In genomic region chr2:197813093-197813787, GRCh38 we compare ENCODE assay signal across 9 cellular contexts. TPM values are rescaled to one million over a fixed set of nuclear protein-coding genes. Genes with fewer than 3 reads are reported as not detected.
A peak's percentile ranks its signal among the peaks of the same experiment; 100 is the strongest.
DNase-seq lines count a peak whose midpoint lies in the region; ATAC-seq and TF ChIP-seq lines count a peak whose summit lies in the region.
"Had no signal": no experiment of that assay in that cellular context is flagged by ENCODE, and none has a peak within 500 bp of the region (broad histone marks: within the 10 kb centered on the region; RNA-seq: fewer than 3 reads in every experiment).

No MANE protein-coding gene starts in this region.

- no peak overlapping the region for H3K4me3 Mint-ChIP-seq in activated CD4-positive, alpha-beta T cell treated with anti-CD3 and anti-CD28 coated beads, Interleukin-2, amount 10 ng/mL, durations not matched to agents 24 days and 14 days

- no peaks in the 10 kb centered on the region for H3K4me1 ChIP-seq in DOHH2 (ENCODE audit: control insufficient read depth, low read length)
- no peaks in the 10 kb centered on the region for H3K4me1 ChIP-seq in HCT116 (ENCODE audit: control insufficient read depth in 1 of 2, insufficient read depth in 2 of 2, low read length in 2 of 2)
- H3K4me1 ChIP-seq in thyroid gland = no peaks in the 10 kb centered on the region
- H3K4me1 ChIP-seq: SJCRH30 had no signal

- no peaks in the 10 kb centered on the region for H3K36me3 Mint-ChIP-seq in activated CD4-positive, alpha-beta T cell treated with anti-CD3 and anti-CD28 coated beads, Interleukin-2, amount 10 ng/mL, durations not matched to agents 24 days and 14 days (ENCODE audit: low read depth)

- H3K9me3 ChIP-seq in DOHH2 (ENCODE audit: control insufficient read depth, insufficient read depth, low read length) (no peaks in the 10 kb centered on the region), HCT116 (ENCODE audit: control insufficient read depth in 1 of 2, insufficient read depth in 1 of 2, low read depth in 1 of 2, low read length in 2 of 2) (no peaks in the 10 kb centered on the region), thyroid gland (no peaks in the 10 kb centered on the region)
- H3K9me3 ChIP-seq: SJCRH30 had no signal

- TF ChIP-seq RAD21 in HCT116 (IDR thresholded peaks at IDR 0.05; ENCODE audit: low read depth) = peak; percentile 35; the same call in 1 of the 2 replicates

- H3K27ac ChIP-seq in DOHH2 (ENCODE audit: low read depth, low read length) = no peak overlapping the region
- no peak overlapping the region for H3K27ac ChIP-seq in HCT116 (ENCODE audit: low read depth, low read length)
- no peak overlapping the region for H3K27ac ChIP-seq in thyroid gland
- H3K27ac ChIP-seq: SJCRH30 had no signal

- peaks cover 3% of the 10 kb centered on the region for H3K27me3 Mint-ChIP-seq in activated CD4-positive, alpha-beta T cell treated with anti-CD3 and anti-CD28 coated beads, Interleukin-2, amount 10 ng/mL, durations not matched to agents 24 days and 14 days

- H3K27me3 ChIP-seq in DOHH2 (ENCODE audit: control insufficient read depth, low read length) = peaks cover 38% of the 10 kb centered on the region
- H3K27me3 ChIP-seq in HCT116 (ENCODE audit: insufficient read depth, low read length) = 0 out of 2 replicates have a peak, but pooled peaks cover 1% of the 10 kb centered on the region
- H3K27me3 ChIP-seq in thyroid gland = no peaks in the 10 kb centered on the region

- H3K9me2 ChIP-seq in DOHH2 (replicated peaks; ENCODE audit: control insufficient read depth, low read length) = no peaks in the 10 kb centered on the region; the same call in 1 of the 2 replicates
- no peaks in the 10 kb centered on the region for H3K9me2 ChIP-seq in HCT116 (ENCODE audit: insufficient read depth)

- H2AFZ ChIP-seq in HCT116 (ENCODE audit: low read depth, low read length, poor library complexity, severe bottlenecking) = peak overlapping the region; percentile 39

- H4K20me1 ChIP-seq in DOHH2 (ENCODE audit: control insufficient read depth, insufficient read depth, low read depth, low read length) = no peaks in the 10 kb centered on the region
- H4K20me1 ChIP-seq in HCT116 (ENCODE audit: insufficient read depth) = no peaks in the 10 kb centered on the region

- no TSS peak for BruUV-seq in HCT116 (replicated peaks; lab: Mats Ljungman, UMichigan)

- no peak overlapping the region for H3K4me3 ChIP-seq in DOHH2 (ENCODE audit: low read length)
- no peak overlapping the region for H3K4me3 ChIP-seq in HCT116 (replicated peaks in 1 of 2; ENCODE audit: low read depth in 1 of 2, low read length in 2 of 2)
- no peak overlapping the region for H3K4me3 ChIP-seq in thyroid gland (replicated peaks in 1 of 3)
- H3K4me3 ChIP-seq: SJCRH30 had no signal

- H3K79me2 ChIP-seq in DOHH2 (ENCODE audit: control insufficient read depth, low read length) (no peaks in the 10 kb centered on the region), HCT116 (ENCODE audit: insufficient read depth, low read length) (no peaks in the 10 kb centered on the region)

- no peaks in the 10 kb centered on the region for H3F3A ChIP-seq in DOHH2 (ENCODE audit: control insufficient read depth, insufficient read depth)

- TF ChIP-seq CTCF in DOHH2 (IDR thresholded peaks at IDR 0.05; ENCODE audit: low read depth, low read length, poor library complexity, severe bottlenecking) = peak; percentile 65
- peak; percentile 24 to 68 (median 60); a peak in 5 of 6 replicates for TF ChIP-seq CTCF in HCT116 (IDR thresholded peaks at IDR 0.05 in 2 of 3, conservative IDR thresholded peaks at IDR 0.05 in 1 of 3; ENCODE audit: borderline replicate concordance in 1 of 3, insufficient read depth in 1 of 3, low read depth in 2 of 3, low read length in 2 of 3)
- peak; percentile 22 to 63 (median 38) for TF ChIP-seq CTCF in thyroid gland (IDR thresholded peaks at IDR 0.05)

- 58 to 59% methylated on average over 3 of the region's 3 CpGs for WGBS in thyroid gland, 2 donors

- RAD21 ChIA-PET in HCT116 (lab: Charles Lee; ENCODE audit: low non-redundant PET in 1 of 2, low total read pairs in 2 of 2, uncharacterized antibody in 2 of 2, unreplicated experiment in 2 of 2) = no interaction called here

- CTCF ChIA-PET in HCT116 (lab: Charles Lee) = interaction anchor here (1.0 to 1.5 kb wide), 6 partner anchors 11 to 484 kb away, joined by 3 to 9 read pairs (median 3); no protein-coding TSS in a partner anchor

- no peak overlapping the region for H3K4me2 ChIP-seq in DOHH2 (ENCODE audit: low read length)
- H3K4me2 ChIP-seq in HCT116 (ENCODE audit: low read length) = no peak overlapping the region

- H3K36me3 ChIP-seq in DOHH2 (ENCODE audit: control insufficient read depth, low read length) (no peaks in the 10 kb centered on the region), HCT116 (ENCODE audit: control insufficient read depth in 1 of 2, insufficient read depth in 2 of 2, low read length in 2 of 2) (no peaks in the 10 kb centered on the region), thyroid gland (no peaks in the 10 kb centered on the region)
- H3K36me3 ChIP-seq: SJCRH30 had no signal

- no peak overlapping the region for H3K27ac Mint-ChIP-seq in activated CD4-positive, alpha-beta T cell treated with anti-CD3 and anti-CD28 coated beads, Interleukin-2, amount 10 ng/mL, durations not matched to agents 24 days and 14 days

- peak; percentile 85 for ATAC-seq in HCT116

- intact Hi-C loops in HCT116 (cut with micrococcal nuclease) = no loop called here
- intact Hi-C loops in thyroid gland (cut with DNase I) = no loop called here
- intact Hi-C loops in activated CD4-positive, alpha-beta T cell treated with anti-CD3 and anti-CD28 coated beads, Interleukin-2, amount 10 ng/mL, durations not matched to agents 24 days and 14 days (cut with micrococcal nuclease) = no loop called here

- peaks cover 12% of the 10 kb centered on the region for H3K4me1 Mint-ChIP-seq in activated CD4-positive, alpha-beta T cell treated with anti-CD3 and anti-CD28 coated beads, Interleukin-2, amount 10 ng/mL, durations not matched to agents 24 days and 14 days

- POLR2A ChIA-PET in HCT116 (lab: Charles Lee) = no interaction called here

- DNase-seq in HCT116 (ENCODE audit: low read depth, low spot score) (peak; percentile 12), RKO (ENCODE audit: low spot score) (peak; percentile 82), fibroblast of the conjunctiva (ENCODE audit: low read depth) (peak; percentile 20), thyroid gland (no peak), activated gamma-delta T cell treated with Interleukin-2 at 50 U/mL for 16 hours (no peak), NCI-H1930 (lab: John Stamatoyannopoulos, UW) (no peak)
- no peak for DNase-seq in activated CD4-positive, alpha-beta T cell treated with anti-CD3 and anti-CD28 coated beads, Interleukin-2, amount 10 ng/mL, durations not matched to agents 24 days and 14 days

- no peak for TF ChIP-seq POLR2A in HCT116 (IDR thresholded peaks at IDR 0.05; ENCODE audit: borderline replicate concordance, extremely low read depth, insufficient read depth, insufficient read length)
- no peak for TF ChIP-seq POLR2A in thyroid gland (IDR thresholded peaks at IDR 0.05)

- no peaks in the 10 kb centered on the region for H3K9me3 Mint-ChIP-seq in activated CD4-positive, alpha-beta T cell treated with anti-CD3 and anti-CD28 coated beads, Interleukin-2, amount 10 ng/mL, durations not matched to agents 24 days and 14 days

- no peak overlapping the region for H3K9ac ChIP-seq in HCT116 (ENCODE audit: low read length)

TF ChIP-seq in HCT116, 20 proteins besides CTCF, POLR2A, EP300 and RAD21 (continues in another document):
- TF ChIP-seq YY1 (IDR thresholded peaks at IDR 0.05; ENCODE audit: extremely low read depth, insufficient replicate concordance, low read depth, low read length) (no peak), EGR1 (IDR thresholded peaks at IDR 0.05; ENCODE audit: low read depth) (no peak), CBX3 (IDR thresholded peaks at IDR 0.05; ENCODE audit: low read depth) (no peak), ZFX (IDR thresholded peaks at IDR 0.05) (no peak), SIN3A (IDR thresholded peaks at IDR 0.05; ENCODE audit: low read depth) (no peak), ATF3 (IDR thresholded peaks at IDR 0.05) (no peak), SP1 (IDR thresholded peaks at IDR 0.05; ENCODE audit: low read depth) (no peak), EZH2 (IDR thresholded peaks at IDR 0.05) (no peak), FOSL1 (IDR thresholded peaks at IDR 0.05; ENCODE audit: low read depth) (no peak), EZH2phosphoT487 (IDR thresholded peaks at IDR 0.05; ENCODE audit: borderline replicate concordance) (no peak), ELF1 (IDR thresholded peaks at IDR 0.05; ENCODE audit: borderline replicate concordance, low read depth) (no peak), MAX (IDR thresholded peaks at IDR 0.05) (no peak)

RNA-seq across cellular contexts. Expression of gene PLCL1, which starts 8.8 kb away (rescaled TPM):
- total RNA-seq in HCT116 (2021; ENCODE audit: unreplicated experiment) (0.07 TPM), thyroid gland (10 to 100 TPM in 2 of 4 donors, 1 to 10 TPM in 2; 9.1 to 11.8 (median 9.9) TPM)
- polyA plus RNA-seq in HCT116 (2012) = not detected in 2 replicates
- 0.45 and 0.63 TPM in 2 replicates for total RNA-seq in activated CD4-positive, alpha-beta T cell treated with anti-CD3 and anti-CD28 coated beads, Interleukin-2, amount 10 ng/mL, durations not matched to agents 24 days and 14 days
- total RNA-seq: SJCRH30 had no signal

RNA-seq across cellular contexts. Expression of gene BOLL, which starts 28.1 kb away (rescaled TPM):
- total RNA-seq in HCT116 (2021; ENCODE audit: unreplicated experiment) (not detected), thyroid gland (under 1 TPM in 2 of 4 donors, not detected in 2; 0.27 to 0.45 TPM)
- not detected in 2 replicates for polyA plus RNA-seq in HCT116 (2012)
- not detected in 2 replicates for total RNA-seq in activated CD4-positive, alpha-beta T cell treated with anti-CD3 and anti-CD28 coated beads, Interleukin-2, amount 10 ng/mL, durations not matched to agents 24 days and 14 days

Comparison
In these comparisons a context has a peak if more than half of its experiments do, and no peak if none do; other contexts are left out.
1. DNase-seq: peak in HCT116 (single experiment), RKO (single experiment) and fibroblast of the conjunctiva (single experiment); none in thyroid gland (0 of 2), activated gamma-delta T cell treated with Interleukin-2 at 50 U/mL for 16 hours (single experiment), activated CD4-positive, alpha-beta T cell treated with anti-CD3 and anti-CD28 coated beads, Interleukin-2, amount 10 ng/mL, durations not matched to agents 24 days and 14 days (single experiment) and NCI-H1930 (0 of 2).
2. Peak in every context shown above with its lines, with median percentiles within 50 percentile points of each other: CTCF ChIP-seq.